ENCODE assay signal across 8 cellular contexts in the genomic region with DNA sequence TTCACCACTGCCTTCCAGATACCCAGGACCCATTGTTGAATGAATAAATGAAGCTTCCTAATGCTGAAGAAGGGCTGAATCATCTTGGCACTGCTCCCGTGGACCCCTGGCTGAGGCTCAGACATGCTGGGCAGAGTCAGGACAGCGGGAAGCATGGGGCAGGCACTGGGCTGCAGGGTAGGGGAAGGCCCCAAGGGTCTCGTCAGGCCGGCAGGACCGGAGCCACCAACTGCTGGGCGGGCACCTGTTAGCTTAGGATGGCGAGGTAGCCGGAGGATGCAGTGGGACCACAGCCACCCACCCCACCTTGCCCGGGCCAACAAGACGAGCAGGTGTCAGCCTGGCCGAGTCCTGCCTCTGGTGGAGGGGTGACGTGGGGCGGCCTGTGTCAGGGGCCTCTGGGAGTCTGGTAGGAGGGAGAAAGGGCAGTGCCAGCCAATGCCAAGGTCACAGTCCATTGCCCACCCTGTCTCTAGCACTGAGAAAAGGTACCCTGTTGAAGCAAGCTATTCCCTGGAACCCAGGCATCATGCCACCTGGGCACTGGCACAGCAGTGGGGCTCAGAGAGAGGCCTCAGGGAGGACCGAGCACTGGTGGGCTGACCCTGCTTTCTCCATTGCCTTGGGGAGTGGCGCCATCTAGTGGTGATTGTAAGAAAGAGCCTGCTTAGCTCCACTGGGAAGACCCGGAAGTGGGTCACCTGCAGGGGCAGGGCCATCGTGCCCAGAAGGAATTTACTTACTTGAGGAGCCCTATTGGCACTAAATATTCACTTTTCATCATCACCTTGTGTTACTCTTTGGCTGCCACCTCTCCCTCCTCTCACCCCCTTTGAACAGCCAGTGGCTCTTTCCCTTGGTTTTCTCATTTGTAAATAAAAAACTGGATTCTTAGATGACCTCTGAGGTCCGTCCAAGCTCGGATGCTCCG. TPM values are rescaled to one million over a fixed set of nuclear protein-coding genes. Genes with fewer than 3 reads are reported as not detected.
DNase-seq lines count a peak whose midpoint lies in the region; ATAC-seq and TF ChIP-seq lines count a peak whose summit lies in the region.

No MANE protein-coding gene starts in this region.

- peak overlapping the region; percentile 85 for H2AFZ ChIP-seq in PC-3 (ENCODE audit: low read length)

- H3K4me2 ChIP-seq in PC-3 (ENCODE audit: low read length), result peak overlapping the region; percentile 65

- no peaks in the 10 kb centered on the region for H3K9me2 ChIP-seq in PC-3 (replicated peaks; ENCODE audit: low read length)

- no peak overlapping the region for H3K4me3 ChIP-seq in A673 (ENCODE audit: low read depth, low read length, poor library complexity, severe bottlenecking)
- peak overlapping the region; percentile 26; the same call in 1 of the 2 replicates for H3K4me3 ChIP-seq in PC-3 (ENCODE audit: low read length)

- H3K4me1 ChIP-seq in A673 (ENCODE audit: insufficient read depth, low read length, poor library complexity, severe bottlenecking), result peaks cover 11% of the 10 kb centered on the region
- H3K4me1 ChIP-seq in PC-3 (ENCODE audit: insufficient read depth, low read length), result peaks cover 32% of the 10 kb centered on the region

- peaks cover 96% of the 10 kb centered on the region for H3K27me3 Mint-ChIP-seq in nephron progenitor cell (ENCODE audit: low read depth, poor library complexity)
- H3K27me3 Mint-ChIP-seq in stimulated activated naive B cell treated with anti-CD40 and anti-IgM and Interleukin-4, amounts not matched to agents 10 μg/mL and 1 μg/mL and 100 μg/mL, for 72 hours, result peaks cover 75 to 82% of the 10 kb centered on the region in 2 donors

- no peak overlapping the region for H3K4me3 Mint-ChIP-seq in nephron progenitor cell
- H3K4me3 Mint-ChIP-seq in stimulated activated naive B cell treated with anti-CD40 and anti-IgM and Interleukin-4, amounts not matched to agents 10 μg/mL and 1 μg/mL and 100 μg/mL, for 72 hours, result no peak overlapping the region

- H3K36me3 ChIP-seq in A673 (ENCODE audit: insufficient read depth, low read length, poor library complexity, severe bottlenecking) (no peaks in the 10 kb centered on the region), PC-3 (ENCODE audit: low read depth, low read length) (no peaks in the 10 kb centered on the region)

- no peak overlapping the region for H3K9ac ChIP-seq in PC-3 (ENCODE audit: low read length)

- H3K4me1 Mint-ChIP-seq in nephron progenitor cell, result peaks cover 28% of the 10 kb centered on the region
- peaks cover 21 to 41% of the 10 kb centered on the region in 2 donors for H3K4me1 Mint-ChIP-seq in stimulated activated naive B cell treated with anti-CD40 and anti-IgM and Interleukin-4, amounts not matched to agents 10 μg/mL and 1 μg/mL and 100 μg/mL, for 72 hours

- H3K9me3 ChIP-seq in A673 (ENCODE audit: low read depth, low read length, poor library complexity, severe bottlenecking) (no peaks in the 10 kb centered on the region), PC-3 (ENCODE audit: low read length) (no peaks in the 10 kb centered on the region)

- no peaks in the 10 kb centered on the region for H3K36me3 Mint-ChIP-seq in nephron progenitor cell (ENCODE audit: low read depth)
- peaks cover 0 to 3% of the 10 kb centered on the region in 2 donors for H3K36me3 Mint-ChIP-seq in stimulated activated naive B cell treated with anti-CD40 and anti-IgM and Interleukin-4, amounts not matched to agents 10 μg/mL and 1 μg/mL and 100 μg/mL, for 72 hours

- ATAC-seq in GM19023 (IDR thresholded peaks at IDR 0.05; ENCODE audit: unreplicated experiment), result peak; percentile 69
- peak; percentile 71 for ATAC-seq in PC-3
- peak; percentile 90 to 92 for ATAC-seq in stimulated activated naive B cell treated with anti-CD40 and anti-IgM and Interleukin-4, amounts not matched to agents 10 μg/mL and 1 μg/mL and 100 μg/mL, for 72 hours (replicated peaks)

- intact Hi-C loops in A673 (cut with micrococcal nuclease; ENCODE audit: unreplicated experiment), result loop anchor here (1.0 to 5.0 kb wide), 5 partner anchors 46 to 430 kb away; no protein-coding TSS in a partner anchor
- intact Hi-C loops in PC-3 (cut with micrococcal nuclease), result loop anchor here (1.0 to 5.0 kb wide), 4 partner anchors 99 to 431 kb away; partner anchors contain the start of gene SLC35B1

- no peaks in the 10 kb centered on the region for H3K79me2 ChIP-seq in PC-3 (ENCODE audit: low read length)

- H3K9me3 Mint-ChIP-seq in nephron progenitor cell, result no peaks in the 10 kb centered on the region
- H3K9me3 Mint-ChIP-seq in stimulated activated naive B cell treated with anti-CD40 and anti-IgM and Interleukin-4, amounts not matched to agents 10 μg/mL and 1 μg/mL and 100 μg/mL, for 72 hours, result no peaks in the 10 kb centered on the region

- H3F3A ChIP-seq in PC-3 (ENCODE audit: low read length, unreplicated experiment), result no peaks in the 10 kb centered on the region

- H3K27me3 ChIP-seq in A673 (replicated peaks; ENCODE audit: insufficient read depth, low read depth, low read length, poor library complexity) (peaks cover 55% of the 10 kb centered on the region), PC-3 (ENCODE audit: low read length) (peaks cover 34% of the 10 kb centered on the region)

- CTCF ChIA-PET in A673 (lab: Charles Lee) (interaction anchor here (0.5 to 5.0 kb wide), 15 partner anchors 8 to 441 kb away, joined by 3 to 71 read pairs (median 5); partner anchors contain the start of gene NXPH3), PC-3 (lab: Charles Lee) (interaction anchor here (0.5 to 4.1 kb wide), 16 partner anchors 10 to 441 kb away, joined by 3 to 45 read pairs (median 5); partner anchors contain the start of gene ITGA3)

- no peaks in the 10 kb centered on the region for H4K20me1 ChIP-seq in PC-3 (ENCODE audit: low read length)

- no peak overlapping the region for H3K27ac Mint-ChIP-seq in nephron progenitor cell
- no peak overlapping the region for H3K27ac Mint-ChIP-seq in stimulated activated naive B cell treated with anti-CD40 and anti-IgM and Interleukin-4, amounts not matched to agents 10 μg/mL and 1 μg/mL and 100 μg/mL, for 72 hours

- H3K27ac ChIP-seq in A673 (ENCODE audit: low read depth, low read length, poor library complexity, severe bottlenecking), result no peak overlapping the region
- no peak overlapping the region for H3K27ac ChIP-seq in PC-3 (ENCODE audit: low read length)

- POLR2A ChIA-PET in A673 (lab: Charles Lee; ENCODE audit: low non-redundant PET), result no interaction called here
- POLR2A ChIA-PET in PC-3 (lab: Charles Lee; ENCODE audit: unreplicated experiment), result interaction anchor here (0.6 kb wide), 2 partner anchors 195 to 692 kb away, joined by 5 to 6 read pairs; no protein-coding TSS in a partner anchor

- peak; percentile 95 for TF ChIP-seq CTCF in A673 (conservative IDR thresholded peaks at IDR 0.05; ENCODE audit: low read depth, low read length)
- TF ChIP-seq CTCF in PC-3 (conservative IDR thresholded peaks at IDR 0.05; ENCODE audit: low read depth, low read length), result peak; percentile 99
- peak; percentile 97 for TF ChIP-seq CTCF in nephron progenitor cell (IDR thresholded peaks at IDR 0.05)

- BruUV-seq in A673 (replicated peaks; lab: Mats Ljungman, UMichigan) (no TSS peak), PC-3 (replicated peaks; lab: Mats Ljungman, UMichigan) (no TSS peak)

- DNase-seq in A673 (ENCODE audit: low spot score), result peak; percentile 94
- DNase-seq in Kasumi-1 (lab: John Stamatoyannopoulos, UW), result peak; percentile 89 to 97
- DNase-seq in PC-3, result peak; percentile 97
- peak; percentile 77 for DNase-seq in activated T-cell treated with anti-CD3 and anti-CD28 coated beads, Interleukin-2, amount 50 U/mL, for 1 hour
- peak; percentile 69 for DNase-seq in fibroblast of gingiva (ENCODE audit: low read depth)
- peak; percentile 87 for DNase-seq in nephron progenitor cell
- DNase-seq in stimulated activated naive B cell treated with anti-CD40 and anti-IgM and Interleukin-4, amounts not matched to agents 10 μg/mL and 1 μg/mL and 100 μg/mL, for 72 hours, result peak; percentile 73

RNA-seq across cellular contexts. Expression of gene DLX3, which starts 3.0 kb away (rescaled TPM):
- total RNA-seq in A673 (2021) (0.20 TPM in 1 of 2 replicates, not detected in the other), PC-3 (2014; rRNA removed) (0.18 and 0.23 TPM in 2 replicates)

RNA-seq across cellular contexts. Expression of gene DLX4, which starts 29.0 kb away (rescaled TPM):
- 0.82 and 1.0 TPM in 2 replicates for total RNA-seq in A673 (2021)
- total RNA-seq in PC-3 (2014; rRNA removed), result 0.35 and 0.44 TPM in 2 replicates

RNA-seq across cellular contexts. Expression of gene ITGA3, which starts 57.9 kb away (rescaled TPM):
- total RNA-seq in A673 (2021) (1.4 and 3.3 TPM in 2 replicates), PC-3 (2014; rRNA removed) (598 and 763 TPM in 2 replicates)

Comparison
In these comparisons a context has a peak if more than half of its experiments do, and no peak if none do; other contexts are left out.
1. RNA of gene ITGA3, which starts 57.9 kb away (total RNA-seq): 598 to 763 TPM in PC-3; 1.4 to 3.3 TPM in A673; every median in the first group is over 100 times any median in the second.
2. Peak in every context shown above with its lines, with median percentiles within 50 percentile points of each other: DNase-seq, CTCF ChIP-seq and ATAC-seq.